1 cellular context compared by ENCODE assay signal in genomic region chr16:48559462-48560211, GRCh38.
TF ChIP-seq lines count a peak whose summit lies in the region.

No MANE protein-coding gene starts in this region.

TF ChIP-seq in K562, 482 proteins besides CTCF, POLR2A, EP300 and RAD21:
- peak; percentile 8 for TF ChIP-seq RBM25 (IDR thresholded peaks at IDR 0.05; ENCODE audit: low read depth, low read length, severe bottlenecking)
- TF ChIP-seq ZKSCAN3 (CRISPR knock-in tag; IDR thresholded peaks at IDR 0.05): no peak
- no peak for TF ChIP-seq HCFC1 (IDR thresholded peaks at IDR 0.05; ENCODE audit: low read depth, low read length)
- no peak for TF ChIP-seq SNAPC5 (CRISPR knock-in tag; IDR thresholded peaks at IDR 0.05)
- TF ChIP-seq GABPB2 (CRISPR knock-in tag; conservative IDR thresholded peaks at IDR 0.05): no peak
- no peak for TF ChIP-seq CHAMP1 (IDR thresholded peaks at IDR 0.05)
- TF ChIP-seq ARNT (IDR thresholded peaks at IDR 0.05): no peak
- no peak for TF ChIP-seq YBX1 (IDR thresholded peaks at IDR 0.05)
- no peak for TF ChIP-seq TSHZ1 (CRISPR knock-in tag; IDR thresholded peaks at IDR 0.05)
- TF ChIP-seq ZNF316 (IDR thresholded peaks at IDR 0.05): no peak
- no peak for TF ChIP-seq SIN3B (IDR thresholded peaks at IDR 0.05; ENCODE audit: low read depth)
- no peak for TF ChIP-seq PATZ1 (CRISPR knock-in tag; IDR thresholded peaks at IDR 0.05; ENCODE audit: borderline replicate concordance)
- no peak for TF ChIP-seq TGIF2 (CRISPR knock-in tag; IDR thresholded peaks at IDR 0.05)
- TF ChIP-seq MLX (CRISPR knock-in tag; conservative IDR thresholded peaks at IDR 0.05): no peak
- TF ChIP-seq CREBBP (IDR thresholded peaks at IDR 0.05; ENCODE audit: low read depth, low read length): no peak
- no peak for TF ChIP-seq ZC3H11A (IDR thresholded peaks at IDR 0.05; ENCODE audit: low read depth, low read length)
- no peak for TF ChIP-seq U2AF2 (optimal IDR thresholded peaks at IDR 0.05; ENCODE audit: low read depth, low read length)
- TF ChIP-seq SMARCB1 (IDR thresholded peaks at IDR 0.05; ENCODE audit: insufficient read length, low read depth): no peak
- TF ChIP-seq ZNF311 (CRISPR knock-in tag; IDR thresholded peaks at IDR 0.05): no peak
- 0 out of 2 replicates have a peak, but pooled peaks have one; percentile 18 for TF ChIP-seq ZNF384 (IDR thresholded peaks at IDR 0.05; ENCODE audit: low read depth, low read length)
- TF ChIP-seq ZNF407 (IDR thresholded peaks at IDR 0.05; ENCODE audit: low read depth): 0 out of 2 replicates have a peak, but pooled peaks have one; percentile 46
